17 cellular contexts compared by ENCODE assay signal in the genomic region with DNA sequence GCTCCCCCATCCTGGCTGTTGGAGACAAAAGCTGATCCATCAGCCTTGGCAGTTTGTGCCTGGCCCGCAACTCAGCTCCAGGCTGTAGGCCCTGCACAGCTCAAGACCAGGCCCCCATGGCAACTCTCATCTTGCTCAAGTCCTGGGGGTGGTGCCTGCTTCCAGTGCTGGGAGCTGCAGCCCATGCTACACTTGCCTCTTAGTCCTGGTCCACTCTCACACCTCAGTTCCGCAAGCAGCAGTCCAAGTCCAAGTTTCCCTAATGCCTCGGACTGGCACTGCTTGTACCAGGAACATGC.
"Had no signal": no experiment of that assay in that cellular context is flagged by ENCODE, and none has a peak within 500 bp of the region (broad histone marks: within the 10 kb centered on the region; RNA-seq: fewer than 3 reads in every experiment).

No MANE protein-coding gene starts in this region.

- DNase-seq: activated CD4-positive, alpha-beta T cell treated with anti-CD3 and anti-CD28 coated beads for 1 hour; activated naive CD4-positive, alpha-beta T cell treated with Interleukin-2 at 50 U/mL for 16 hours; cerebellar nuclear complex; cortex of kidney; esophagus squamous epithelium; mesendoderm; natural killer cell; stimulated activated CD4-positive, alpha-beta T cell treated with anti-CD3 and anti-CD28 coated beads, Interleukin-4, amount 100 ng/mL, for 24 hours; stimulated activated naive B cell treated with anti-CD40 and anti-IgM and Interleukin-4, amounts not matched to agents 10 μg/mL and 1 μg/mL and 100 μg/mL, for 72 hours; upper lobe of left lung had no signal

- H3K36me3 Mint-ChIP-seq: natural killer cell had no signal

- H3K4me3 ChIP-seq: breast epithelium, esophagus squamous epithelium, thoracic aorta, upper lobe of left lung had no signal

- H3K9me3 ChIP-seq: breast epithelium, esophagus squamous epithelium, neutrophil, thoracic aorta, upper lobe of left lung had no signal

- H3K36me3 ChIP-seq: breast epithelium, esophagus squamous epithelium, neutrophil, thoracic aorta, upper lobe of left lung had no signal

- H3K9me3 Mint-ChIP-seq: natural killer cell; stimulated activated naive B cell treated with anti-CD40 and anti-IgM and Interleukin-4, amounts not matched to agents 10 μg/mL and 1 μg/mL and 100 μg/mL, for 72 hours; T-helper 1 cell treated with Interleukin-12 subunit alpha and Interleukin-12 subunit beta and Interleukin-4 antibody, amounts not matched to agents 30 μg/mL and 1 μg/mL, for 36 hours had no signal

- H3K4me3 Mint-ChIP-seq: natural killer cell; stimulated activated naive B cell treated with anti-CD40 and anti-IgM and Interleukin-4, amounts not matched to agents 10 μg/mL and 1 μg/mL and 100 μg/mL, for 72 hours had no signal

- H3K9ac ChIP-seq: parathyroid adenoma had no signal

- H3K27me3 ChIP-seq: breast epithelium, upper lobe of left lung had no signal

- H3K4me1 ChIP-seq: breast epithelium, esophagus squamous epithelium, parathyroid adenoma, upper lobe of left lung had no signal

- H3K27ac ChIP-seq: breast epithelium, esophagus squamous epithelium, neutrophil, parathyroid adenoma, thoracic aorta, upper lobe of left lung, VCaP had no signal

- ATAC-seq: natural killer cell; sciatic nerve; stimulated activated naive B cell treated with anti-CD40 and anti-IgM and Interleukin-4, amounts not matched to agents 10 μg/mL and 1 μg/mL and 100 μg/mL, for 72 hours had no signal

- H2AFZ ChIP-seq: parathyroid adenoma had no signal

- H3K79me2 ChIP-seq: parathyroid adenoma had no signal

- H3K27ac Mint-ChIP-seq: natural killer cell; stimulated activated naive B cell treated with anti-CD40 and anti-IgM and Interleukin-4, amounts not matched to agents 10 μg/mL and 1 μg/mL and 100 μg/mL, for 72 hours had no signal
